In genomic region chr5:132488590-132488989, GRCh38 we compare ENCODE assay signal across 11 cellular contexts. TPM values are rescaled to one million over a fixed set of nuclear protein-coding genes. Genes with fewer than 3 reads are reported as not detected.
A peak's percentile ranks its signal among the peaks of the same experiment; 100 is the strongest.
DNase-seq lines count a peak whose midpoint lies in the region; ATAC-seq and TF ChIP-seq lines count a peak whose summit lies in the region.
"Had no signal": no experiment of that assay in that cellular context is flagged by ENCODE, and none has a peak within 500 bp of the region (broad histone marks: within the 10 kb centered on the region; RNA-seq: fewer than 3 reads in every experiment).

No MANE protein-coding gene starts in this region.

- ATAC-seq in HG03469 (IDR thresholded peaks at IDR 0.05; ENCODE audit: unreplicated experiment) (no peak), HG03097 (IDR thresholded peaks at IDR 0.05; ENCODE audit: low FRiP score, unreplicated experiment) (no peak)
- ATAC-seq: sciatic nerve had no signal

- no peaks in the 10 kb centered on the region for H3K9me2 ChIP-seq in Loucy (replicated peaks; ENCODE audit: low read depth, low read length)

- H3K36me3 Mint-ChIP-seq in CD14-positive monocyte (peaks cover 60 to 61% of the 10 kb centered on the region in 2 donors), neural progenitor cell (peaks cover 4% of the 10 kb centered on the region)

- H3K4me3 Mint-ChIP-seq in CD14-positive monocyte = peak overlapping the region; percentile 97 to 98
- H3K4me3 Mint-ChIP-seq in neural progenitor cell = peak overlapping the region; percentile 83

- DNase-seq in CD14-positive monocyte (ENCODE audit: low spot score) (no peak), choroid plexus epithelial cell (ENCODE audit: low read depth) (no peak), neural progenitor cell (ENCODE audit: low spot score) (no peak), NAMALWA (ENCODE audit: low spot score) (no peak), SJCRH30 (no peak)
- DNase-seq: NCI-H1694 had no signal

- H3K36me3 ChIP-seq in Loucy (ENCODE audit: insufficient read depth, low read length) (peaks cover 51% of the 10 kb centered on the region; the same call in 1 of the 2 replicates), neural progenitor cell (no peaks in the 10 kb centered on the region), SJCRH30 (peaks cover 44% of the 10 kb centered on the region)

- H3K27me3 ChIP-seq in Loucy (ENCODE audit: insufficient read depth, low read length, poor library complexity, severe bottlenecking) = no peaks in the 10 kb centered on the region
- peaks cover 43% of the 10 kb centered on the region for H3K27me3 ChIP-seq in neural progenitor cell
- H3K27me3 ChIP-seq in SJCRH30 = no peaks in the 10 kb centered on the region

- H3K27ac ChIP-seq in neural progenitor cell (no peak overlapping the region), SJCRH30 (no peak overlapping the region)
- H3K27ac ChIP-seq: epithelial cell of prostate had no signal

- H3K4me1 ChIP-seq in Loucy (ENCODE audit: insufficient read depth, low read length, poor library complexity, severe bottlenecking) (peaks cover 30% of the 10 kb centered on the region), neural progenitor cell (no peaks in the 10 kb centered on the region), SJCRH30 (peaks cover 15% of the 10 kb centered on the region)

- TF ChIP-seq CTCF in CD14-positive monocyte (IDR thresholded peaks at IDR 0.05) = no peak
- TF ChIP-seq CTCF in Loucy (conservative IDR thresholded peaks at IDR 0.05; ENCODE audit: low read length) = no peak
- TF ChIP-seq CTCF in choroid plexus epithelial cell (conservative IDR thresholded peaks at IDR 0.05; ENCODE audit: low read depth, low read length) = no peak
- no peak for TF ChIP-seq CTCF in neural progenitor cell (IDR thresholded peaks at IDR 0.05)

- peaks cover 0 to 4% (median 0%) of the 10 kb centered on the region in 7 donors for H3K9me3 Mint-ChIP-seq in CD14-positive monocyte
- no peaks in the 10 kb centered on the region for H3K9me3 Mint-ChIP-seq in neural progenitor cell

- H3K9me3 ChIP-seq in Loucy (ENCODE audit: insufficient read depth, low read depth, low read length) = no peaks in the 10 kb centered on the region
- no peaks in the 10 kb centered on the region for H3K9me3 ChIP-seq in neural progenitor cell (ENCODE audit: low read depth)
- no peaks in the 10 kb centered on the region for H3K9me3 ChIP-seq in SJCRH30 (replicated peaks)

- H2AFZ ChIP-seq in Loucy (ENCODE audit: low read length) = no peak overlapping the region
- no peak overlapping the region for H2AFZ ChIP-seq in neural progenitor cell (replicated peaks)

- H3K27ac Mint-ChIP-seq in CD14-positive monocyte (peak overlapping the region; percentile 77 to 97 (median 92)), neural progenitor cell (no peak overlapping the region)

- H3K9ac ChIP-seq in Loucy (ENCODE audit: low read depth, low read length, poor library complexity, severe bottlenecking) (peak overlapping the region; percentile 85), neural progenitor cell (no peak overlapping the region)

- H3K4me2 ChIP-seq in Loucy (ENCODE audit: low read depth, low read length, poor library complexity, severe bottlenecking) (peak overlapping the region; percentile 98), neural progenitor cell (no peak overlapping the region)

- H3K79me2 ChIP-seq in Loucy (ENCODE audit: insufficient read depth, low read length) (peaks cover 79% of the 10 kb centered on the region), neural progenitor cell (ENCODE audit: low read depth) (no peaks in the 10 kb centered on the region)

- H3K4me3 ChIP-seq in Loucy (ENCODE audit: low read length, poor library complexity, severe bottlenecking) (peak overlapping the region; percentile 96), choroid plexus epithelial cell (ENCODE audit: low read depth, low read length) (peak overlapping the region; percentile 94), neural progenitor cell (no peak overlapping the region), SJCRH30 (no peak overlapping the region)

- H4K20me1 ChIP-seq in Loucy (ENCODE audit: insufficient read depth, low read length, poor library complexity, severe bottlenecking) = peaks cover 61% of the 10 kb centered on the region
- peaks cover 3% of the 10 kb centered on the region for H4K20me1 ChIP-seq in neural progenitor cell (ENCODE audit: low read depth)

- H3K27me3 Mint-ChIP-seq in CD14-positive monocyte (ENCODE audit: low read depth in 3 of 3) (peaks cover 0 to 2% (median 0%) of the 10 kb centered on the region in 3 donors), neural progenitor cell (ENCODE audit: insufficient read depth, low read depth) (peaks cover 21% of the 10 kb centered on the region)

- intact Hi-C loops in CD14-positive monocyte (cut with micrococcal nuclease) = loop anchor here (5.0 kb wide), 2 partner anchors 71 to 196 kb away; partner anchors contain the start of gene SLC22A4 (in 1 of the 2)

- H3K4me1 Mint-ChIP-seq in CD14-positive monocyte (peaks cover 74% of the 10 kb centered on the region), neural progenitor cell (peaks cover 7% of the 10 kb centered on the region)

- no peaks in the 10 kb centered on the region for H3F3A ChIP-seq in Loucy (ENCODE audit: low read depth)
- H3F3A ChIP-seq in neural progenitor cell (ENCODE audit: low read depth) = peaks cover 10% of the 10 kb centered on the region

RNA-seq across cellular contexts. Expression of gene IRF1, which starts 2.0 kb away (rescaled TPM):
- polyA plus RNA-seq in CD14-positive monocyte = 100 to 1,000 TPM; 125 to 129 TPM
- total RNA-seq in neural progenitor cell (ENCODE audit: low replicate concordance) = 3.7 and 7.1 TPM in 2 replicates
- total RNA-seq in SJCRH30 (2014; rRNA removed; shearing (Covaris generic)) = 13.9 and 14.1 TPM in 2 replicates

RNA-seq across cellular contexts. Expression of gene IL5, which starts 54.7 kb away (rescaled TPM):
- polyA plus RNA-seq in CD14-positive monocyte = not detected
- total RNA-seq in neural progenitor cell (ENCODE audit: low replicate concordance) = not detected in 2 replicates
- total RNA-seq in SJCRH30 (2014; rRNA removed; shearing (Covaris generic)) = not detected in 2 replicates
- total RNA-seq: sciatic nerve had no signal

Comparison
In these comparisons a context has a peak if more than half of its experiments do, and no peak if none do; other contexts are left out.
1. H3K4me3 ChIP-seq: peak in Loucy (single experiment) and choroid plexus epithelial cell (single experiment); none in neural progenitor cell (single experiment) and SJCRH30 (single experiment).